In genomic region chr19:19140476-19140875, GRCh38 we compare ENCODE assay signal across 19 cellular contexts.
"Had no signal": no experiment of that assay in that cellular context is flagged by ENCODE, and none has a peak within 500 bp of the region (broad histone marks: within the 10 kb centered on the region; RNA-seq: fewer than 3 reads in every experiment).

No MANE protein-coding gene starts in this region.

- H3K36me3 ChIP-seq: adrenal gland, colonic mucosa, esophagus squamous epithelium, left ventricle myocardium inferior, neutrophil, ovary, tibial artery had no signal

- H3K27me3 ChIP-seq: adrenal gland, colonic mucosa, dorsolateral prefrontal cortex, esophagus squamous epithelium, ovary, tibial artery had no signal

- DNase-seq: activated CD4-positive, alpha-beta T cell treated with anti-CD3 and anti-CD28 coated beads for 4 hours; activated CD4-positive, alpha-beta T cell treated with anti-CD3 and anti-CD28 coated beads, Interleukin-2, amount 50 U/mL, for 48 hours; activated CD4-positive, CD25-positive, alpha-beta regulatory T cell; activated CD8-positive, alpha-beta memory T cell treated with anti-CD3 and anti-CD28 coated beads, Interleukin-2, amount 50 U/mL, for 48 hours; activated naive CD4-positive, alpha-beta T cell; activated T-cell treated with anti-CD3 and anti-CD28 coated beads, Interleukin-2, amount 50 U/mL, for 4 hours; adrenal gland; colonic mucosa; dorsolateral prefrontal cortex; effector memory CD8-positive, alpha-beta T cell; esophagus squamous epithelium; left ventricle myocardium inferior; midbrain; natural killer cell; ovary; psoas muscle; stimulated activated CD4-positive, alpha-beta T cell treated with anti-CD3 and anti-CD28 coated beads, Interleukin-1b, Interleukin-23, amount 100 ng/mL, for 48 hours; tibial artery had no signal

- H3K4me1 ChIP-seq: colonic mucosa, psoas muscle had no signal

- H3K27ac ChIP-seq: adrenal gland, colonic mucosa, dorsolateral prefrontal cortex, esophagus squamous epithelium, left ventricle myocardium inferior, neutrophil, ovary, psoas muscle, tibial artery had no signal

- ATAC-seq: activated T-cell treated with anti-CD3 and anti-CD28 coated beads, Interleukin-2, amount 50 U/mL, for 4 hours; effector memory CD8-positive, alpha-beta T cell; natural killer cell; psoas muscle had no signal

- H3K9me3 ChIP-seq: adrenal gland, colonic mucosa, esophagus squamous epithelium, left ventricle myocardium inferior, neutrophil, ovary, psoas muscle, tibial artery had no signal

- H3K4me3 ChIP-seq: adrenal gland, colonic mucosa, dorsolateral prefrontal cortex, esophagus squamous epithelium, left ventricle myocardium inferior, ovary, psoas muscle, tibial artery had no signal
